In genomic region chr20:271069-271468, GRCh38 we compare ENCODE assay signal across 18 cellular contexts. TPM values are rescaled to one million over a fixed set of nuclear protein-coding genes. Genes with fewer than 3 reads are reported as not detected.
DNase-seq lines count a peak whose midpoint lies in the region; ATAC-seq and TF ChIP-seq lines count a peak whose summit lies in the region.
"Had no signal": no experiment of that assay in that cellular context is flagged by ENCODE, and none has a peak within 500 bp of the region (broad histone marks: within the 10 kb centered on the region; RNA-seq: fewer than 3 reads in every experiment).

No MANE protein-coding gene starts in this region.

- H3K9me3 Mint-ChIP-seq in activated CD8-positive, alpha-beta T cell treated with anti-CD3 and anti-CD28 coated beads, Interleukin-2, amount 10 ng/mL, durations not matched to agents 7 days and 5 days (ENCODE audit: insufficient read depth) = no peaks in the 10 kb centered on the region
- H3K9me3 Mint-ChIP-seq in activated CD8-positive, alpha-beta T cell treated with anti-CD3 and anti-CD28 coated beads for 36 hours = no peaks in the 10 kb centered on the region
- H3K9me3 Mint-ChIP-seq in osteocyte (ENCODE audit: unreplicated experiment) = no peaks in the 10 kb centered on the region
- no peaks in the 10 kb centered on the region for H3K9me3 Mint-ChIP-seq in naive thymus-derived CD4-positive, alpha-beta T cell
- H3K9me3 Mint-ChIP-seq: CD4-positive, alpha-beta T cell had no signal

- H3K27ac ChIP-seq in right atrium auricular region (no peak overlapping the region), right cardiac atrium (ENCODE audit: low read length) (no peak overlapping the region)
- no peak overlapping the region for H3K27ac ChIP-seq in naive thymus-derived CD4-positive, alpha-beta T cell (ENCODE audit: low read depth, low read length)
- H3K27ac ChIP-seq: 22Rv1, A549, C4-2B, GM23248 had no signal

- peaks cover under 1% of the 10 kb centered on the region for H3K27me3 Mint-ChIP-seq in activated CD8-positive, alpha-beta T cell treated with anti-CD3 and anti-CD28 coated beads, Interleukin-2, amount 10 ng/mL, durations not matched to agents 7 days and 5 days (ENCODE audit: low read depth)
- H3K27me3 Mint-ChIP-seq in activated CD8-positive, alpha-beta T cell treated with anti-CD3 and anti-CD28 coated beads for 36 hours = peaks cover under 1% of the 10 kb centered on the region
- H3K27me3 Mint-ChIP-seq in osteocyte (ENCODE audit: unreplicated experiment) = peaks cover 6% of the 10 kb centered on the region
- H3K27me3 Mint-ChIP-seq in naive thymus-derived CD4-positive, alpha-beta T cell = peaks cover 0 to 5% (median 0%) of the 10 kb centered on the region in 5 donors

- CTCF ChIA-PET in activated CD8-positive, alpha-beta T cell treated with anti-CD3 and anti-CD28 coated beads, Interleukin-2, amount 10 ng/mL, durations not matched to agents 7 days and 5 days (lab: Charles Lee) = no interaction called here
- CTCF ChIA-PET in activated CD8-positive, alpha-beta T cell treated with anti-CD3 and anti-CD28 coated beads for 36 hours (lab: Charles Lee) = no interaction called here
- CTCF ChIA-PET in naive thymus-derived CD4-positive, alpha-beta T cell (lab: Charles Lee) = no interaction called here

- no peaks in the 10 kb centered on the region for H3K9me3 ChIP-seq in right atrium auricular region
- no peaks in the 10 kb centered on the region for H3K9me3 ChIP-seq in right cardiac atrium (ENCODE audit: control insufficient read depth, low read length)
- no peaks in the 10 kb centered on the region for H3K9me3 ChIP-seq in naive thymus-derived CD4-positive, alpha-beta T cell (ENCODE audit: control insufficient read depth in 2 of 3, low read length in 3 of 3)
- H3K9me3 ChIP-seq: A549, Caco-2 had no signal

- POLR2A ChIA-PET in activated CD8-positive, alpha-beta T cell treated with anti-CD3 and anti-CD28 coated beads, Interleukin-2, amount 10 ng/mL, durations not matched to agents 7 days and 5 days (lab: Charles Lee) = no interaction called here
- POLR2A ChIA-PET in activated CD8-positive, alpha-beta T cell treated with anti-CD3 and anti-CD28 coated beads for 36 hours (lab: Charles Lee) = no interaction called here
- POLR2A ChIA-PET in naive thymus-derived CD4-positive, alpha-beta T cell (lab: Charles Lee) = no interaction called here

- no peak overlapping the region for H3K4me3 Mint-ChIP-seq in activated CD8-positive, alpha-beta T cell treated with anti-CD3 and anti-CD28 coated beads, Interleukin-2, amount 10 ng/mL, durations not matched to agents 7 days and 5 days
- H3K4me3 Mint-ChIP-seq in activated CD8-positive, alpha-beta T cell treated with anti-CD3 and anti-CD28 coated beads for 36 hours = no peak overlapping the region
- no peak overlapping the region for H3K4me3 Mint-ChIP-seq in osteocyte (ENCODE audit: unreplicated experiment)
- no peak overlapping the region for H3K4me3 Mint-ChIP-seq in naive thymus-derived CD4-positive, alpha-beta T cell
- H3K4me3 Mint-ChIP-seq: CD4-positive, alpha-beta T cell had no signal

- H3K4me1 ChIP-seq in right atrium auricular region (peaks cover 0 to 10% of the 10 kb centered on the region in 2 donors), right cardiac atrium (ENCODE audit: control insufficient read depth, insufficient read depth, low read length) (no peaks in the 10 kb centered on the region)
- peaks cover 0 to 5% of the 10 kb centered on the region in 2 donors for H3K4me1 ChIP-seq in naive thymus-derived CD4-positive, alpha-beta T cell (ENCODE audit: control insufficient read depth in 2 of 2, insufficient read depth in 2 of 2, low read length in 2 of 2)
- H3K4me1 ChIP-seq: A549 had no signal

- no peaks in the 10 kb centered on the region for H3K36me3 ChIP-seq in right atrium auricular region
- H3K36me3 ChIP-seq in naive thymus-derived CD4-positive, alpha-beta T cell (ENCODE audit: control insufficient read depth in 2 of 3, insufficient read depth in 3 of 3, low read length in 3 of 3) = peaks cover 0 to 2% (median 0%) of the 10 kb centered on the region in 3 experiments
- H3K36me3 ChIP-seq: HAP-1 had no signal

- intact Hi-C loops in activated CD8-positive, alpha-beta T cell treated with anti-CD3 and anti-CD28 coated beads for 36 hours (cut with micrococcal nuclease) = no loop called here
- intact Hi-C loops in right cardiac atrium (cut with DNase I) = loop anchor here in 1 of 4 donors (10.0 kb wide), 1 partner anchor 54 kb away; the partner anchor contains the start of gene SOX12
- intact Hi-C loops in naive thymus-derived CD4-positive, alpha-beta T cell (cut with micrococcal nuclease) = no loop called here

- H3K27ac Mint-ChIP-seq in activated CD8-positive, alpha-beta T cell treated with anti-CD3 and anti-CD28 coated beads, Interleukin-2, amount 10 ng/mL, durations not matched to agents 7 days and 5 days = no peak overlapping the region
- H3K27ac Mint-ChIP-seq in activated CD8-positive, alpha-beta T cell treated with anti-CD3 and anti-CD28 coated beads for 36 hours = no peak overlapping the region
- no peak overlapping the region for H3K27ac Mint-ChIP-seq in osteocyte (ENCODE audit: unreplicated experiment)
- H3K27ac Mint-ChIP-seq in naive thymus-derived CD4-positive, alpha-beta T cell = no peak overlapping the region
- H3K27ac Mint-ChIP-seq: CD4-positive, alpha-beta T cell had no signal

- H3K4me1 Mint-ChIP-seq in activated CD8-positive, alpha-beta T cell treated with anti-CD3 and anti-CD28 coated beads, Interleukin-2, amount 10 ng/mL, durations not matched to agents 7 days and 5 days (ENCODE audit: low read depth) = peaks cover 10% of the 10 kb centered on the region
- peaks cover 10% of the 10 kb centered on the region for H3K4me1 Mint-ChIP-seq in activated CD8-positive, alpha-beta T cell treated with anti-CD3 and anti-CD28 coated beads for 36 hours (ENCODE audit: low read depth)
- H3K4me1 Mint-ChIP-seq in osteocyte (ENCODE audit: unreplicated experiment) = peaks cover 10% of the 10 kb centered on the region
- H3K4me1 Mint-ChIP-seq in naive thymus-derived CD4-positive, alpha-beta T cell = peaks cover 5 to 11% (median 8%) of the 10 kb centered on the region in 7 donors

- DNase-seq in activated CD8-positive, alpha-beta T cell treated with anti-CD3 and anti-CD28 coated beads, Interleukin-2, amount 10 ng/mL, durations not matched to agents 7 days and 5 days = peak; percentile 4
- DNase-seq in activated CD8-positive, alpha-beta T cell treated with anti-CD3 and anti-CD28 coated beads for 36 hours = no peak
- DNase-seq in right atrium auricular region (ENCODE audit: low spot score) = peak; percentile 46
- no peak for DNase-seq in right cardiac atrium
- peak; percentile 56 for DNase-seq in osteocyte (ENCODE audit: extremely low spot score, unreplicated experiment)
- DNase-seq in naive thymus-derived CD4-positive, alpha-beta T cell = no peak
- no peak for DNase-seq in LoVo (ENCODE audit: low spot score)
- DNase-seq: AML-193; CD4-positive, alpha-beta T cell; GM23248 had no signal

- 94% methylated on average over 4 of the region's 4 CpGs for WGBS in right cardiac atrium

- ATAC-seq in activated CD8-positive, alpha-beta T cell treated with anti-CD3 and anti-CD28 coated beads, Interleukin-2, amount 10 ng/mL, durations not matched to agents 7 days and 5 days = no peak
- ATAC-seq in activated CD8-positive, alpha-beta T cell treated with anti-CD3 and anti-CD28 coated beads for 36 hours = no peak
- ATAC-seq in right cardiac atrium = no peak
- ATAC-seq in naive thymus-derived CD4-positive, alpha-beta T cell = no peak
- ATAC-seq: A549 had no signal

- no peak overlapping the region for H3K4me3 ChIP-seq in right atrium auricular region
- H3K4me3 ChIP-seq in right cardiac atrium (ENCODE audit: low read length) = no peak overlapping the region
- H3K4me3 ChIP-seq in naive thymus-derived CD4-positive, alpha-beta T cell (ENCODE audit: low read length) = no peak overlapping the region
- H3K4me3 ChIP-seq: A549, GM23248, HAP-1 had no signal

- H3K27me3 ChIP-seq in right atrium auricular region = no peaks in the 10 kb centered on the region
- H3K27me3 ChIP-seq in right cardiac atrium (ENCODE audit: control insufficient read depth, insufficient read depth) = no peaks in the 10 kb centered on the region
- H3K27me3 ChIP-seq in naive thymus-derived CD4-positive, alpha-beta T cell (ENCODE audit: control insufficient read depth in 2 of 2, insufficient read depth in 2 of 2, low read length in 2 of 2) = no peaks in the 10 kb centered on the region

- no peaks in the 10 kb centered on the region for H3K36me3 Mint-ChIP-seq in activated CD8-positive, alpha-beta T cell treated with anti-CD3 and anti-CD28 coated beads, Interleukin-2, amount 10 ng/mL, durations not matched to agents 7 days and 5 days (ENCODE audit: low read depth)
- no peaks in the 10 kb centered on the region for H3K36me3 Mint-ChIP-seq in activated CD8-positive, alpha-beta T cell treated with anti-CD3 and anti-CD28 coated beads for 36 hours (ENCODE audit: low read depth)
- peaks cover 3% of the 10 kb centered on the region for H3K36me3 Mint-ChIP-seq in osteocyte (ENCODE audit: unreplicated experiment)
- H3K36me3 Mint-ChIP-seq in naive thymus-derived CD4-positive, alpha-beta T cell = peaks cover 0 to 11% (median 3%) of the 10 kb centered on the region in 5 donors

- TF ChIP-seq CTCF in activated CD8-positive, alpha-beta T cell treated with anti-CD3 and anti-CD28 coated beads for 36 hours (IDR thresholded peaks at IDR 0.05) = no peak
- TF ChIP-seq CTCF in right atrium auricular region (IDR thresholded peaks at IDR 0.05) (no peak), osteocyte (IDR thresholded peaks at IDR 0.05) (no peak)

RNA-seq across cellular contexts. Expression of gene DEFB132, which starts 13.5 kb away (rescaled TPM):
- total RNA-seq in activated CD8-positive, alpha-beta T cell treated with anti-CD3 and anti-CD28 coated beads, Interleukin-2, amount 10 ng/mL, durations not matched to agents 7 days and 5 days = not detected
- total RNA-seq in activated CD8-positive, alpha-beta T cell treated with anti-CD3 and anti-CD28 coated beads for 36 hours = not detected
- total RNA-seq in right atrium auricular region (not detected), right cardiac atrium (not detected), osteocyte (not detected in 2 replicates)
- polyA plus RNA-seq in right cardiac atrium = not detected
- not detected for total RNA-seq in naive thymus-derived CD4-positive, alpha-beta T cell
- not detected for polyA plus RNA-seq in naive thymus-derived CD4-positive, alpha-beta T cell
- total RNA-seq: Caco-2; CD4-positive, alpha-beta T cell; GM23248; H4; HT-29 had no signal
- polyA plus RNA-seq: A549, BJ, GM23248 had no signal

RNA-seq across cellular contexts. Expression of gene C20orf96, which starts 19.5 kb away (rescaled TPM):
- 1 to 10 TPM; 6.8 to 8.5 TPM for total RNA-seq in activated CD8-positive, alpha-beta T cell treated with anti-CD3 and anti-CD28 coated beads, Interleukin-2, amount 10 ng/mL, durations not matched to agents 7 days and 5 days
- 1 to 10 TPM; 7.1 to 7.4 TPM for total RNA-seq in activated CD8-positive, alpha-beta T cell treated with anti-CD3 and anti-CD28 coated beads for 36 hours
- 1 to 10 TPM; 2.4 to 3.4 TPM for total RNA-seq in right atrium auricular region
- 1 to 10 TPM; 4.8 to 9.1 (median 6.9) TPM for total RNA-seq in right cardiac atrium
- 4.2 TPM for polyA plus RNA-seq in right cardiac atrium
- 17.6 and 19.9 TPM in 2 replicates for total RNA-seq in osteocyte
- total RNA-seq in naive thymus-derived CD4-positive, alpha-beta T cell = 1 to 10 TPM; 3.4 to 5.7 (median 4.8) TPM
- polyA plus RNA-seq in naive thymus-derived CD4-positive, alpha-beta T cell = 1 to 10 TPM in 1 of 2 donors, under 1 TPM in 1; 0.86 to 1.1 TPM

RNA-seq across cellular contexts. Expression of gene ZCCHC3, which starts 26.3 kb away (rescaled TPM):
- total RNA-seq in activated CD8-positive, alpha-beta T cell treated with anti-CD3 and anti-CD28 coated beads, Interleukin-2, amount 10 ng/mL, durations not matched to agents 7 days and 5 days = 10 to 100 TPM; 28.4 to 29.0 TPM
- 10 to 100 TPM; 17.8 to 18.0 TPM for total RNA-seq in activated CD8-positive, alpha-beta T cell treated with anti-CD3 and anti-CD28 coated beads for 36 hours
- total RNA-seq in right atrium auricular region = 10 to 100 TPM; 10.2 to 14.4 TPM
- total RNA-seq in right cardiac atrium = 10 to 100 TPM; 13.0 to 14.3 (median 13.9) TPM
- polyA plus RNA-seq in right cardiac atrium = 10.5 TPM
- total RNA-seq in osteocyte = 22.4 and 22.7 TPM in 2 replicates
- total RNA-seq in naive thymus-derived CD4-positive, alpha-beta T cell = 10 to 100 TPM; 14.6 to 31.9 (median 27.1) TPM
- 10 to 100 TPM in 1 of 2 donors, 1 to 10 TPM in 1; 5.6 to 15.3 TPM for polyA plus RNA-seq in naive thymus-derived CD4-positive, alpha-beta T cell

RNA-seq across cellular contexts. Expression of gene DEFB129, which starts 44.0 kb away (rescaled TPM):
- not detected for total RNA-seq in activated CD8-positive, alpha-beta T cell treated with anti-CD3 and anti-CD28 coated beads, Interleukin-2, amount 10 ng/mL, durations not matched to agents 7 days and 5 days
- not detected for total RNA-seq in activated CD8-positive, alpha-beta T cell treated with anti-CD3 and anti-CD28 coated beads for 36 hours
- total RNA-seq in right atrium auricular region = not detected
- total RNA-seq in right cardiac atrium = not detected
- not detected for polyA plus RNA-seq in right cardiac atrium
- not detected in 2 replicates for total RNA-seq in osteocyte
- not detected for total RNA-seq in naive thymus-derived CD4-positive, alpha-beta T cell
- not detected for polyA plus RNA-seq in naive thymus-derived CD4-positive, alpha-beta T cell
- total RNA-seq: Caco-2; CD4-positive, alpha-beta T cell; GM23248; H4; HT-29 had no signal
- polyA plus RNA-seq: A549, BJ, GM23248 had no signal

RNA-seq across cellular contexts. Expression of gene SOX12, which starts 54.3 kb away (rescaled TPM):
- 1 to 10 TPM; 5.5 to 5.8 TPM for total RNA-seq in activated CD8-positive, alpha-beta T cell treated with anti-CD3 and anti-CD28 coated beads, Interleukin-2, amount 10 ng/mL, durations not matched to agents 7 days and 5 days
- 10 to 100 TPM; 12.8 to 13.0 TPM for total RNA-seq in activated CD8-positive, alpha-beta T cell treated with anti-CD3 and anti-CD28 coated beads for 36 hours
- total RNA-seq in right atrium auricular region (1 to 10 TPM; 5.3 TPM), right cardiac atrium (10 to 100 TPM in 3 of 4 donors, 1 to 10 TPM in 1; 7.4 to 13.7 (median 11.8) TPM), osteocyte (30.8 and 31.7 TPM in 2 replicates)
- polyA plus RNA-seq in right cardiac atrium = 5.1 TPM
- total RNA-seq in naive thymus-derived CD4-positive, alpha-beta T cell = 10 to 100 TPM in 3 of 5 experiments, 1 to 10 TPM in 2; 4.6 to 15.1 (median 12.3) TPM
- 1 to 10 TPM in 1 of 2 donors, under 1 TPM in 1; 0.89 to 1.3 TPM for polyA plus RNA-seq in naive thymus-derived CD4-positive, alpha-beta T cell

Comparison
In these comparisons a context has a peak if more than half of its experiments do, and no peak if none do; other contexts are left out.
1. DNase-seq: peak in activated CD8-positive, alpha-beta T cell treated with anti-CD3 and anti-CD28 coated beads, Interleukin-2, amount 10 ng/mL, durations not matched to agents 7 days and 5 days (single experiment), right atrium auricular region (single experiment) and osteocyte (single experiment); none in activated CD8-positive, alpha-beta T cell treated with anti-CD3 and anti-CD28 coated beads for 36 hours (single experiment), right cardiac atrium (0 of 3), naive thymus-derived CD4-positive, alpha-beta T cell (0 of 9) and LoVo (single experiment).